Comparison of ENCODE assay signal across 7 cellular contexts in the genomic region with DNA sequence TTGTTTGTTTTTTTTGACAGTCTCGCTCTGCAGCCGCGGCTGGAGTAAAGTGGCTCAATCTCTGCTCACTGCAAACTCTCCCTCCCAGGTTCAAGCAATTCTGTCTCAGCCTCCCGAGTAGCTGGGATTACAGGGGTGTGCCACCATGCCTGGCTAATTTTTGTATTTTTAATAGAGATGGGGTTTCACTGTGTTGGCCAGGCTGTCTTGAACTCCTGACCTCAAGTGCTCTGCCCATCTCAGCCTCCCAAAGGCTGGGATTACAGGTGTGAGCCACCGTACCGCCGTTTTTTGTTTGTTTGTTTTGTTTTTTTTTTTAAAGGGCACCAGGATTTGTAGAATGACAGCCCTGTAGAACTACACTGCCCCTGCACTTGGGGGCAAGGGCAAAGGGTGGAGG. TPM values are rescaled to one million over a fixed set of nuclear protein-coding genes. Genes with fewer than 3 reads are reported as not detected.
A peak's percentile ranks its signal among the peaks of the same experiment; 100 is the strongest.
DNase-seq lines count a peak whose midpoint lies in the region; ATAC-seq, FAIRE-seq and TF ChIP-seq lines count a peak whose summit lies in the region.
"Not testable (repeated sequence)": the region's sequence is repeated elsewhere in the genome, so short reads cannot be mapped to it uniquely, and the experiment has no call there.

No MANE protein-coding gene starts in this region.

- not testable (repeated sequence) for H3K4me2 ChIP-seq in A549

- CTCF ChIA-PET in A549 (lab: Yijun Ruan, JAX), result interaction anchor here (9.5 kb wide), 1 partner anchor 13 kb away, joined by 399 read pairs; a partner anchor contains a TSS
- CTCF ChIA-PET in activated CD4-positive, alpha-beta memory T cell treated with anti-CD3 and anti-CD28 coated beads for 36 hours (lab: Charles Lee), result interaction anchor here (3.2 kb wide), 1 partner anchor 20 kb away, joined by 27 read pairs; no protein-coding TSS in a partner anchor

- H3K4me3 Mint-ChIP-seq in activated CD4-positive, alpha-beta memory T cell treated with anti-CD3 and anti-CD28 coated beads for 36 hours; endodermal cell; nephron; type B pancreatic cell: not testable (repeated sequence)

- H3K36me3 Mint-ChIP-seq in activated CD4-positive, alpha-beta memory T cell treated with anti-CD3 and anti-CD28 coated beads for 36 hours; nephron (ENCODE audit: low read depth); type B pancreatic cell: not testable (repeated sequence)
- peaks cover 33% of the 10 kb centered on the region for H3K36me3 Mint-ChIP-seq in endodermal cell (ENCODE audit: low read depth)

- not testable (repeated sequence) for ATAC-seq in A549

- 58% methylated on average over 7 of the region's 7 CpGs for WGBS in A549 (ENCODE audit: missing lambda C conversion rate)
- 85 to 96% methylated on average over 4 to 7 of the region's 7 CpGs for WGBS in endodermal cell (ENCODE audit: insufficient coverage in 1 of 2, insufficient read length in 1 of 2), 2 experiments

- H3K36me3 ChIP-seq in HUES6 (ENCODE audit: control insufficient read depth, insufficient read depth, low read length), result peaks cover 11% of the 10 kb centered on the region
- peaks cover 20% of the 10 kb centered on the region for H3K36me3 ChIP-seq in endodermal cell (ENCODE audit: control insufficient read depth, insufficient read depth, low read length)
- H3K36me3 ChIP-seq in kidney (ENCODE audit: control insufficient read depth in 1 of 2, insufficient read depth in 2 of 2, low read length in 2 of 2), result not testable (repeated sequence)

- TF ChIP-seq CTCF in A549 (IDR thresholded peaks at IDR 0.05); endodermal cell (conservative IDR thresholded peaks at IDR 0.05); kidney (IDR thresholded peaks at IDR 0.05; ENCODE audit: borderline replicate concordance, extremely low read depth, insufficient read depth); nephron (IDR thresholded peaks at IDR 0.05; ENCODE audit: unreplicated experiment in 3 of 3); type B pancreatic cell (conservative IDR thresholded peaks at IDR 0.05): not testable (repeated sequence)

- not testable (repeated sequence) for TF ChIP-seq RAD21 in A549 (conservative IDR thresholded peaks at IDR 0.05 in 1 of 2, IDR thresholded peaks at IDR 0.05 in 1 of 2)

- peaks cover 17% of the 10 kb centered on the region for H3K4me1 Mint-ChIP-seq in activated CD4-positive, alpha-beta memory T cell treated with anti-CD3 and anti-CD28 coated beads for 36 hours (ENCODE audit: low read depth)
- H3K4me1 Mint-ChIP-seq in endodermal cell, result peaks cover 53% of the 10 kb centered on the region
- peaks cover 13% of the 10 kb centered on the region for H3K4me1 Mint-ChIP-seq in nephron
- H3K4me1 Mint-ChIP-seq in type B pancreatic cell (ENCODE audit: unreplicated experiment), result not testable (repeated sequence)

- not testable (repeated sequence) for TF ChIP-seq POLR2A in A549 (IDR thresholded peaks at IDR 0.05; ENCODE audit: low read length)

- not testable (repeated sequence) for H3K4me3 ChIP-seq in A549; HUES6 (ENCODE audit: low read depth, low read length); endodermal cell (ENCODE audit: low read length); kidney (ENCODE audit: low read length in 2 of 2)

- not testable (repeated sequence) for TF ChIP-seq EP300 in A549 (IDR thresholded peaks at IDR 0.05)

- FAIRE-seq in A549 (lab: Jason Lieb, UNC); kidney (lab: Jason Lieb, UNC): not testable (repeated sequence)

- POLR2A ChIA-PET in A549 (lab: Yijun Ruan, JAX), result interaction anchor here (1.0 kb wide), 1 partner anchor 16 kb away, joined by 4 read pairs; a partner anchor contains a TSS
- POLR2A ChIA-PET in activated CD4-positive, alpha-beta memory T cell treated with anti-CD3 and anti-CD28 coated beads for 36 hours (lab: Charles Lee), result not testable (repeated sequence)

- not testable (repeated sequence) for H3K27me3 Mint-ChIP-seq in activated CD4-positive, alpha-beta memory T cell treated with anti-CD3 and anti-CD28 coated beads for 36 hours; endodermal cell (ENCODE audit: insufficient read depth); nephron (ENCODE audit: low read depth); type B pancreatic cell

- H3K27ac ChIP-seq in A549, result peak overlapping the region; percentile 91 to 94
- peak overlapping the region; percentile 4; the same call in 1 of the 2 replicates for H3K27ac ChIP-seq in HUES6 (ENCODE audit: low read depth, low read length)
- not testable (repeated sequence) for H3K27ac ChIP-seq in endodermal cell (ENCODE audit: low read depth, low read length); kidney (ENCODE audit: low read depth in 2 of 2, low read length in 2 of 2)

- H3K9ac ChIP-seq in HUES6 (ENCODE audit: low read length); endodermal cell (ENCODE audit: extremely low read depth, low read length, poor library complexity, severe bottlenecking); kidney (ENCODE audit: low read length in 2 of 2): not testable (repeated sequence)

- not testable (repeated sequence) for H3K9me3 Mint-ChIP-seq in activated CD4-positive, alpha-beta memory T cell treated with anti-CD3 and anti-CD28 coated beads for 36 hours; endodermal cell; nephron; type B pancreatic cell

- not testable (repeated sequence) for H3K9me3 ChIP-seq in A549; HUES6 (ENCODE audit: control insufficient read depth, insufficient read depth, low read depth, low read length); endodermal cell (ENCODE audit: control insufficient read depth, low read length); kidney (ENCODE audit: control insufficient read depth in 1 of 2, low read length in 2 of 2)

- H3K4me1 ChIP-seq in A549 (peaks cover 56% of the 10 kb centered on the region), HUES6 (ENCODE audit: control insufficient read depth, insufficient read depth, low read length) (peaks cover 39% of the 10 kb centered on the region)
- H3K4me1 ChIP-seq in endodermal cell (ENCODE audit: control insufficient read depth, insufficient read depth, low read length); kidney (ENCODE audit: control insufficient read depth in 1 of 2, insufficient read depth in 1 of 2, low read depth in 1 of 2, low read length in 2 of 2): not testable (repeated sequence)

- not testable (repeated sequence) for DNase-seq in A549 (ENCODE audit: low read depth in 1 of 2, low spot score in 1 of 2); activated CD4-positive, alpha-beta memory T cell treated with anti-CD3 and anti-CD28 coated beads for 36 hours; endodermal cell; type B pancreatic cell (ENCODE audit: extremely low spot score, unreplicated experiment)
- DNase-seq in kidney, result peak; percentile 8

- intact Hi-C loops in activated CD4-positive, alpha-beta memory T cell treated with anti-CD3 and anti-CD28 coated beads for 36 hours (cut with micrococcal nuclease); kidney (cut with DNase I): not testable (repeated sequence)

- H3K27me3 ChIP-seq in HUES6 (ENCODE audit: control insufficient read depth, insufficient read depth, low read length); endodermal cell (ENCODE audit: control insufficient read depth, insufficient read depth, low read length, poor library complexity, severe bottlenecking): not testable (repeated sequence)

- peak overlapping the region; percentile 38 for H3K27ac Mint-ChIP-seq in activated CD4-positive, alpha-beta memory T cell treated with anti-CD3 and anti-CD28 coated beads for 36 hours
- peak overlapping the region; percentile 70 for H3K27ac Mint-ChIP-seq in endodermal cell
- peak overlapping the region in 2 of 3 experiments; percentile 63 to 75 for H3K27ac Mint-ChIP-seq in nephron
- H3K27ac Mint-ChIP-seq in type B pancreatic cell, result peak overlapping the region; percentile 71

RNA-seq across cellular contexts. Expression of a gene that starts 15.7 kb away (rescaled TPM):
- 15.3 and 16.8 TPM in 2 replicates for polyA plus RNA-seq in A549 (2011; rRNA removed)
- 42.8 and 51.9 TPM in 2 replicates for polyA plus RNA-seq in A549 (2012; cell fraction: cytosol; rRNA removed)
- polyA plus RNA-seq in A549 (2012; cell fraction: nucleus; rRNA removed), result 44.4 and 50.4 TPM in 2 replicates
- polyA plus RNA-seq in A549 (2017; fragmentation: RNase III; extraction: RNeasy Plus Mini Kit Qiagen cat#74134 plus additional on column Dnase treatment), result 20.8 to 22.1 TPM (median 21.8 TPM) in 3 replicates
- polyA minus RNA-seq in A549 (2011; rRNA and poly(A)+ RNA removed), result 8.9 and 9.8 TPM in 2 replicates
- total RNA-seq in activated CD4-positive, alpha-beta memory T cell treated with anti-CD3 and anti-CD28 coated beads for 36 hours, result 1 to 10 TPM; 3.8 to 4.7 TPM
- total RNA-seq in endodermal cell, result 10 to 100 TPM; 34.6 to 36.5 TPM
- polyA plus RNA-seq in endodermal cell (2013, experiment 1 of 2), result 6.8 TPM
- 7.6 TPM for polyA plus RNA-seq in endodermal cell (2013, experiment 2 of 2)
- 19.0 TPM for total RNA-seq in kidney
- 21.3 TPM for polyA plus RNA-seq in kidney (ENCODE audit: insufficient read depth, low read depth, low replicate concordance)
- total RNA-seq in type B pancreatic cell (ENCODE audit: low replicate concordance), result 6.5 and 13.9 TPM in 2 replicates

RNA-seq across cellular contexts. Expression of a gene that starts 15.8 kb away (rescaled TPM):
- polyA plus RNA-seq in A549 (2011; rRNA removed), result 33.3 and 40.4 TPM in 2 replicates
- polyA plus RNA-seq in A549 (2012; cell fraction: cytosol; rRNA removed), result 19.4 and 20.2 TPM in 2 replicates
- polyA plus RNA-seq in A549 (2012; cell fraction: nucleus; rRNA removed), result 11.1 and 15.2 TPM in 2 replicates
- polyA plus RNA-seq in A549 (2017; fragmentation: RNase III; extraction: RNeasy Plus Mini Kit Qiagen cat#74134 plus additional on column Dnase treatment), result 17.2 to 19.1 TPM (median 19.1 TPM) in 3 replicates
- polyA minus RNA-seq in A549 (2011; rRNA and poly(A)+ RNA removed), result 16.6 and 22.1 TPM in 2 replicates
- 1 to 10 TPM; 6.8 to 7.8 TPM for total RNA-seq in activated CD4-positive, alpha-beta memory T cell treated with anti-CD3 and anti-CD28 coated beads for 36 hours
- total RNA-seq in endodermal cell, result 10 to 100 TPM in 1 of 2 donors, 1 to 10 TPM in 1; 7.8 to 11.5 TPM
- 12.5 TPM for polyA plus RNA-seq in endodermal cell (2013, experiment 1 of 2)
- polyA plus RNA-seq in endodermal cell (2013, experiment 2 of 2), result 8.9 TPM
- total RNA-seq in kidney, result 16.6 TPM
- polyA plus RNA-seq in kidney (ENCODE audit: insufficient read depth, low read depth, low replicate concordance), result 19.7 TPM
- 10.1 and 20.0 TPM in 2 replicates for total RNA-seq in type B pancreatic cell (ENCODE audit: low replicate concordance)

RNA-seq across cellular contexts. Expression of a gene that starts 21.5 kb away (rescaled TPM):
- 1,913 and 2,511 TPM in 2 replicates for polyA plus RNA-seq in A549 (2011; rRNA removed)
- 2,740 and 2,946 TPM in 2 replicates for polyA plus RNA-seq in A549 (2012; cell fraction: cytosol; rRNA removed)
- 1,813 and 1,843 TPM in 2 replicates for polyA plus RNA-seq in A549 (2012; cell fraction: nucleus; rRNA removed)
- polyA plus RNA-seq in A549 (2017; fragmentation: RNase III; extraction: RNeasy Plus Mini Kit Qiagen cat#74134 plus additional on column Dnase treatment), result 1,221 to 1,293 TPM (median 1,253 TPM) in 3 replicates
- 2,693 and 3,241 TPM in 2 replicates for polyA minus RNA-seq in A549 (2011; rRNA and poly(A)+ RNA removed)
- total RNA-seq in activated CD4-positive, alpha-beta memory T cell treated with anti-CD3 and anti-CD28 coated beads for 36 hours, result 1,000 to 10,000 TPM; 1,432 to 1,495 TPM
- total RNA-seq in endodermal cell, result 1,000 to 10,000 TPM in 1 of 2 donors, 100 to 1,000 TPM in 1; 805 to 1,294 TPM
- 843 TPM for polyA plus RNA-seq in endodermal cell (2013, experiment 1 of 2)
- 801 TPM for polyA plus RNA-seq in endodermal cell (2013, experiment 2 of 2)
- total RNA-seq in kidney, result 437 TPM
- 1,220 TPM for polyA plus RNA-seq in kidney (ENCODE audit: insufficient read depth, low read depth, low replicate concordance)
- 565 and 954 TPM in 2 replicates for total RNA-seq in type B pancreatic cell (ENCODE audit: low replicate concordance)

RNA-seq across cellular contexts. Expression of a gene that starts 25.6 kb away (rescaled TPM):
- polyA plus RNA-seq in A549 (2011; rRNA removed) (26.2 and 45.1 TPM in 2 replicates), A549 (2017; fragmentation: RNase III; extraction: RNeasy Plus Mini Kit Qiagen cat#74134 plus additional on column Dnase treatment) (31.0 to 38.6 TPM (median 31.6 TPM) in 3 replicates), kidney (ENCODE audit: insufficient read depth, low read depth, low replicate concordance) (10.3 TPM)
- polyA plus RNA-seq in A549 (2012; cell fraction: cytosol; rRNA removed), result 38.3 and 43.1 TPM in 2 replicates
- polyA plus RNA-seq in A549 (2012; cell fraction: nucleus; rRNA removed), result 103 and 139 TPM in 2 replicates
- 20.9 and 25.3 TPM in 2 replicates for polyA minus RNA-seq in A549 (2011; rRNA and poly(A)+ RNA removed)
- 100 to 1,000 TPM; 185 to 193 TPM for total RNA-seq in activated CD4-positive, alpha-beta memory T cell treated with anti-CD3 and anti-CD28 coated beads for 36 hours
- total RNA-seq in endodermal cell (100 to 1,000 TPM; 104 to 139 TPM), kidney (35.7 TPM), type B pancreatic cell (ENCODE audit: low replicate concordance) (32.2 and 33.1 TPM in 2 replicates)
- 137 TPM for polyA plus RNA-seq in endodermal cell (2013, experiment 1 of 2)
- polyA plus RNA-seq in endodermal cell (2013, experiment 2 of 2), result 107 TPM

RNA-seq across cellular contexts. Expression of a gene that starts 36.8 kb away (rescaled TPM):
- polyA plus RNA-seq in A549 (2011; rRNA removed) (58.6 and 64.5 TPM in 2 replicates), A549 (2017; fragmentation: RNase III; extraction: RNeasy Plus Mini Kit Qiagen cat#74134 plus additional on column Dnase treatment) (75.3 to 78.2 TPM (median 76.9 TPM) in 3 replicates), kidney (ENCODE audit: insufficient read depth, low read depth, low replicate concordance) (52.3 TPM)
- polyA plus RNA-seq in A549 (2012; cell fraction: cytosol; rRNA removed), result 101 and 110 TPM in 2 replicates
- 224 and 245 TPM in 2 replicates for polyA plus RNA-seq in A549 (2012; cell fraction: nucleus; rRNA removed)
- 155 and 161 TPM in 2 replicates for polyA minus RNA-seq in A549 (2011; rRNA and poly(A)+ RNA removed)
- 100 to 1,000 TPM; 125 to 130 TPM for total RNA-seq in activated CD4-positive, alpha-beta memory T cell treated with anti-CD3 and anti-CD28 coated beads for 36 hours
- total RNA-seq in endodermal cell (100 to 1,000 TPM; 120 to 257 TPM), kidney (75.5 TPM), type B pancreatic cell (ENCODE audit: low replicate concordance) (121 and 198 TPM in 2 replicates)
- polyA plus RNA-seq in endodermal cell (2013, experiment 1 of 2), result 74.6 TPM
- 74.4 TPM for polyA plus RNA-seq in endodermal cell (2013, experiment 2 of 2)
